ENCODE assay signal across 11 cellular contexts in genomic region chr19:38434549-38435051, GRCh38. TPM values are rescaled to one million over a fixed set of nuclear protein-coding genes. Genes with fewer than 3 reads are reported as not detected.
DNase-seq lines count a peak whose midpoint lies in the region; ATAC-seq, FAIRE-seq and TF ChIP-seq lines count a peak whose summit lies in the region.
"Had no signal": no experiment of that assay in that cellular context is flagged by ENCODE, and none has a peak within 500 bp of the region (broad histone marks: within the 10 kb centered on the region; RNA-seq: fewer than 3 reads in every experiment).

No MANE protein-coding gene starts in this region.

- H3K9ac ChIP-seq in K562 (ENCODE audit: insufficient read depth in 1 of 2, low read depth in 2 of 2, low read length in 2 of 2) (peak overlapping the region; percentile 49 to 87), kidney (ENCODE audit: low read length in 2 of 2) (no peak overlapping the region)

- H3K4me3 ChIP-seq in K562 (peak overlapping the region; percentile 31), kidney (ENCODE audit: low read length in 2 of 2) (no peak overlapping the region)

- H4K20me1 ChIP-seq in K562 (replicated peaks; ENCODE audit: control insufficient read depth, insufficient read depth, low read length) = no peaks in the 10 kb centered on the region

- in situ Hi-C loops in K562 (cut with MboI) (no loop called here), GM13977 (cut with MboI; ENCODE audit: low pct_unique_long_range_greater_than_20kb, low sequenced_read_pairs, unreplicated experiment) (no loop called here)

- H3K27ac ChIP-seq in K562 (ENCODE audit: extremely low read depth, low read depth, low read length) (peak overlapping the region; percentile 61), kidney (ENCODE audit: low read depth in 2 of 2, low read length in 2 of 2) (no peak overlapping the region)

- no peak for ATAC-seq in activated CD4-positive, alpha-beta T cell treated with anti-CD3 and anti-CD28 coated beads for 36 hours
- ATAC-seq in K562 (peak; percentile 73), GM21360 (IDR thresholded peaks at IDR 0.05; ENCODE audit: unreplicated experiment) (no peak)
- no peak for ATAC-seq in stimulated activated effector memory CD8-positive, alpha-beta T cell treated with anti-CD3 and anti-CD28 coated beads, Interleukin-12 subunit alpha, Interleukin-12 subunit beta, amount 100 ng/mL, for 72 hours

- no peak for TF ChIP-seq EP300 in K562 (IDR thresholded peaks at IDR 0.05; ENCODE audit: low read length)

- FAIRE-seq in K562 (lab: Jason Lieb, UNC) (no peak), kidney (lab: Jason Lieb, UNC) (no peak)
- FAIRE-seq: frontal cortex had no signal

- no peaks in the 10 kb centered on the region for H3K36me3 ChIP-seq in K562 (ENCODE audit: control insufficient read depth, insufficient read depth, low read length)
- H3K36me3 ChIP-seq in kidney (ENCODE audit: control insufficient read depth in 1 of 2, insufficient read depth in 2 of 2, low read length in 2 of 2) = no peaks in the 10 kb centered on the region

- H3K9me3 Mint-ChIP-seq in activated CD4-positive, alpha-beta T cell treated with anti-CD3 and anti-CD28 coated beads for 36 hours (ENCODE audit: low read depth) = no peaks in the 10 kb centered on the region
- H3K9me3 Mint-ChIP-seq in activated CD4-positive, alpha-beta T cell treated with anti-CD3 and anti-CD28 coated beads, Interleukin-2, amount 10 ng/mL, durations not matched to agents 7 days and 5 days = no peaks in the 10 kb centered on the region
- H3K9me3 Mint-ChIP-seq in stimulated activated effector memory CD8-positive, alpha-beta T cell treated with anti-CD3 and anti-CD28 coated beads, Interleukin-12 subunit alpha, Interleukin-12 subunit beta, amount 100 ng/mL, for 72 hours = no peaks in the 10 kb centered on the region

- no peak for TF ChIP-seq CTCF in K562 (IDR thresholded peaks at IDR 0.05 in 2 of 3, conservative IDR thresholded peaks at IDR 0.05 in 1 of 3; ENCODE audit: insufficient read depth in 2 of 3, low read depth in 1 of 3, low read length in 3 of 3)
- no peak for TF ChIP-seq CTCF in kidney (IDR thresholded peaks at IDR 0.05; ENCODE audit: borderline replicate concordance, extremely low read depth, insufficient read depth)
- no peak for TF ChIP-seq CTCF in GM13977 (IDR thresholded peaks at IDR 0.05; ENCODE audit: extremely low read depth, insufficient read depth, missing control alignments)

- POLR2A ChIA-PET in activated CD4-positive, alpha-beta T cell treated with anti-CD3 and anti-CD28 coated beads for 36 hours (lab: Charles Lee) = no interaction called here
- POLR2A ChIA-PET in activated CD4-positive, alpha-beta T cell treated with anti-CD3 and anti-CD28 coated beads, Interleukin-2, amount 10 ng/mL, durations not matched to agents 7 days and 5 days (lab: Charles Lee) = interaction anchor here (0.6 kb wide), 1 partner anchor 422 kb away, joined by 4 read pairs; no protein-coding TSS in a partner anchor
- POLR2A ChIA-PET in K562 (lab: Yijun Ruan, JAX) = interaction anchor here (0.5 to 1.3 kb wide), 4 partner anchors 19 to 1413 kb away, joined by 3 to 7 read pairs (median 6); partner anchors contain the start of gene GGN

- TF ChIP-seq RAD21 in K562 (CRISPR knock-in tag; conservative IDR thresholded peaks at IDR 0.05 in 1 of 2, IDR thresholded peaks at IDR 0.05 in 1 of 2) = no peak

- no peak; the same call in 1 of the 2 replicates for TF ChIP-seq POLR2A in K562 (conservative IDR thresholded peaks at IDR 0.05)

- H3K4me1 Mint-ChIP-seq in activated CD4-positive, alpha-beta T cell treated with anti-CD3 and anti-CD28 coated beads for 36 hours = peaks cover 11% of the 10 kb centered on the region
- peaks cover 13% of the 10 kb centered on the region for H3K4me1 Mint-ChIP-seq in activated CD4-positive, alpha-beta T cell treated with anti-CD3 and anti-CD28 coated beads, Interleukin-2, amount 10 ng/mL, durations not matched to agents 7 days and 5 days
- peaks cover 23% of the 10 kb centered on the region for H3K4me1 Mint-ChIP-seq in stimulated activated effector memory CD8-positive, alpha-beta T cell treated with anti-CD3 and anti-CD28 coated beads, Interleukin-12 subunit alpha, Interleukin-12 subunit beta, amount 100 ng/mL, for 72 hours

- BruUV-seq in K562 (replicated peaks; lab: Mats Ljungman, UMichigan) = no TSS peak

- intact Hi-C loops in activated CD4-positive, alpha-beta T cell treated with anti-CD3 and anti-CD28 coated beads for 36 hours (cut with DNase I, micrococcal nuclease) = no loop called here
- intact Hi-C loops in K562 (cut with micrococcal nuclease) = no loop called here
- intact Hi-C loops in kidney (cut with DNase I) = no loop called here

- no peaks in the 10 kb centered on the region for H3K9me3 ChIP-seq in K562 (replicated peaks; ENCODE audit: control insufficient read depth, insufficient read depth, low read depth, low read length)
- no peaks in the 10 kb centered on the region for H3K9me3 ChIP-seq in kidney (ENCODE audit: control insufficient read depth in 1 of 2, low read length in 2 of 2)

- no peak for DNase-seq in activated CD4-positive, alpha-beta T cell treated with anti-CD3 and anti-CD28 coated beads for 36 hours
- DNase-seq in activated CD4-positive, alpha-beta T cell treated with anti-CD3 and anti-CD28 coated beads, Interleukin-2, amount 10 ng/mL, durations not matched to agents 7 days and 5 days = no peak
- peak; percentile 69 to 81 (median 72) for DNase-seq in K562 (ENCODE audit: extremely low read depth in 1 of 4, low spot score in 3 of 4)
- DNase-seq in kidney = peak; percentile 72
- DNase-seq in stimulated activated effector memory CD8-positive, alpha-beta T cell treated with anti-CD3 and anti-CD28 coated beads, Interleukin-12 subunit alpha, Interleukin-12 subunit beta, amount 100 ng/mL, for 72 hours (ENCODE audit: low spot score in 2 of 2) = no peak
- DNase-seq in NCI-H2107 (lab: John Stamatoyannopoulos, UW) = no peak
- no peak for DNase-seq in GM13977 (ENCODE audit: low spot score)
- DNase-seq: activated naive CD4-positive, alpha-beta T cell; Karpas-422 had no signal

- H3K27me3 Mint-ChIP-seq in activated CD4-positive, alpha-beta T cell treated with anti-CD3 and anti-CD28 coated beads for 36 hours = peaks cover 9% of the 10 kb centered on the region
- peaks cover 8% of the 10 kb centered on the region for H3K27me3 Mint-ChIP-seq in activated CD4-positive, alpha-beta T cell treated with anti-CD3 and anti-CD28 coated beads, Interleukin-2, amount 10 ng/mL, durations not matched to agents 7 days and 5 days

- peak overlapping the region; percentile 40 for H3K4me3 Mint-ChIP-seq in activated CD4-positive, alpha-beta T cell treated with anti-CD3 and anti-CD28 coated beads for 36 hours
- H3K4me3 Mint-ChIP-seq in activated CD4-positive, alpha-beta T cell treated with anti-CD3 and anti-CD28 coated beads, Interleukin-2, amount 10 ng/mL, durations not matched to agents 7 days and 5 days = no peak overlapping the region
- peak overlapping the region; percentile 63 for H3K4me3 Mint-ChIP-seq in stimulated activated effector memory CD8-positive, alpha-beta T cell treated with anti-CD3 and anti-CD28 coated beads, Interleukin-12 subunit alpha, Interleukin-12 subunit beta, amount 100 ng/mL, for 72 hours

- no peaks in the 10 kb centered on the region for H3K9me1 ChIP-seq in K562 (ENCODE audit: control insufficient read depth, insufficient read depth, low read length)

- H2AFZ ChIP-seq in K562 (ENCODE audit: low read depth, low read length) = peak overlapping the region; percentile 73

- H3K4me1 ChIP-seq in K562 (replicated peaks in 1 of 2; ENCODE audit: control insufficient read depth in 2 of 2, insufficient read depth in 2 of 2, low read length in 2 of 2) (peaks cover 21 to 24% of the 10 kb centered on the region in 2 experiments), kidney (ENCODE audit: control insufficient read depth in 1 of 2, insufficient read depth in 1 of 2, low read depth in 1 of 2, low read length in 2 of 2) (no peaks in the 10 kb centered on the region)

- no peak overlapping the region for H3K27ac Mint-ChIP-seq in activated CD4-positive, alpha-beta T cell treated with anti-CD3 and anti-CD28 coated beads for 36 hours
- no peak overlapping the region for H3K27ac Mint-ChIP-seq in activated CD4-positive, alpha-beta T cell treated with anti-CD3 and anti-CD28 coated beads, Interleukin-2, amount 10 ng/mL, durations not matched to agents 7 days and 5 days
- peak overlapping the region; percentile 23 for H3K27ac Mint-ChIP-seq in stimulated activated effector memory CD8-positive, alpha-beta T cell treated with anti-CD3 and anti-CD28 coated beads, Interleukin-12 subunit alpha, Interleukin-12 subunit beta, amount 100 ng/mL, for 72 hours

- 0 out of 3 replicates have a peak, but pooled peaks cover 6% of the 10 kb centered on the region for H3K79me2 ChIP-seq in K562 (ENCODE audit: control insufficient read depth, insufficient read depth, low read length)

- peak overlapping the region; percentile 71 for H3K4me2 ChIP-seq in K562 (ENCODE audit: insufficient read depth, low read length)

- H3K27me3 ChIP-seq in K562 (ENCODE audit: control insufficient read depth in 2 of 2, insufficient read depth in 2 of 2, low read length in 2 of 2) = no peaks in the 10 kb centered on the region

- no peaks in the 10 kb centered on the region for H3K36me3 Mint-ChIP-seq in activated CD4-positive, alpha-beta T cell treated with anti-CD3 and anti-CD28 coated beads for 36 hours (ENCODE audit: low read depth)
- H3K36me3 Mint-ChIP-seq in activated CD4-positive, alpha-beta T cell treated with anti-CD3 and anti-CD28 coated beads, Interleukin-2, amount 10 ng/mL, durations not matched to agents 7 days and 5 days (ENCODE audit: low read depth) = no peaks in the 10 kb centered on the region
- H3K36me3 Mint-ChIP-seq in stimulated activated effector memory CD8-positive, alpha-beta T cell treated with anti-CD3 and anti-CD28 coated beads, Interleukin-12 subunit alpha, Interleukin-12 subunit beta, amount 100 ng/mL, for 72 hours = peaks cover 19% of the 10 kb centered on the region

- 4% methylated on average over 9 of the region's 13 CpGs for WGBS in K562 (ENCODE audit: insufficient coverage, low coverage, missing lambda C conversion rate)

- CTCF ChIA-PET in activated CD4-positive, alpha-beta T cell treated with anti-CD3 and anti-CD28 coated beads for 36 hours (lab: Charles Lee) = interaction anchor here (1.3 kb wide), 1 partner anchor 31 kb away, joined by 4 read pairs; the partner anchor contains the start of gene FAM98C
- CTCF ChIA-PET in activated CD4-positive, alpha-beta T cell treated with anti-CD3 and anti-CD28 coated beads, Interleukin-2, amount 10 ng/mL, durations not matched to agents 7 days and 5 days (lab: Charles Lee) = interaction anchor here (1.0 kb wide), 1 partner anchor 32 kb away, joined by 4 read pairs; the partner anchor contains the start of gene FAM98C
- CTCF ChIA-PET in K562 (lab: Yijun Ruan, JAX; ENCODE audit: low intra/inter-chr PET ratio) = no interaction called here

RNA-seq across cellular contexts. Expression of gene RYR1, which starts 1.1 kb away (rescaled TPM):
- 1 to 10 TPM; 2.0 to 3.1 TPM for total RNA-seq in activated CD4-positive, alpha-beta T cell treated with anti-CD3 and anti-CD28 coated beads for 36 hours
- 1 to 10 TPM in 1 of 2 experiments, under 1 TPM in 1; 0.79 to 1.0 TPM for total RNA-seq in activated CD4-positive, alpha-beta T cell treated with anti-CD3 and anti-CD28 coated beads, Interleukin-2, amount 10 ng/mL, durations not matched to agents 7 days and 5 days
- 52.1 and 114 TPM in 2 replicates for total RNA-seq in K562 (2011; cell fraction: chromatin; rRNA removed; ENCODE audit: low replicate concordance)
- 41.3 and 44.4 TPM in 2 replicates for total RNA-seq in K562 (2011; cell fraction: nucleolus; rRNA removed)
- total RNA-seq in K562 (2011; cell fraction: nucleoplasm; rRNA removed) = 47.0 and 64.5 TPM in 2 replicates
- total RNA-seq in K562 (2014; rRNA removed) (4.6 and 5.1 TPM in 2 replicates), K562 (2014; rRNA removed; fragmentation: Illumina TruSeq; extraction: Trizol) (2.3 and 2.9 TPM in 2 replicates), K562 (2015; rRNA removed; fragmentation: Illumina TruSeq; extraction: Trizol) (2.7 and 3.1 TPM in 2 replicates), K562 (2021) (5.3 and 7.4 TPM in 2 replicates), kidney (2.8 TPM)
- polyA plus RNA-seq in K562 (2011; rRNA removed) (3.0 and 3.7 TPM in 2 replicates), K562 (2014; fragmentation: Illumina TruSeq; extraction: Trizol) (6.0 and 7.4 TPM in 2 replicates), K562 (2014; fragmentation: Nextera tagmentation; extraction: Ambion mirVana) (under 1 TPM; 0.11 to 0.58 TPM), K562 (2014; rRNA removed) (5.6 and 6.6 TPM in 2 replicates), kidney (ENCODE audit: insufficient read depth, low read depth, low replicate concordance) (0.69 TPM)
- 3.6 and 4.2 TPM in 2 replicates for polyA plus RNA-seq in K562 (2011; cell fraction: cytosol; rRNA removed)
- 23.2 and 44.6 TPM in 2 replicates for polyA plus RNA-seq in K562 (2011; cell fraction: nucleus; rRNA removed)
- 6.7 and 7.4 TPM in 2 replicates for polyA plus RNA-seq in K562 (2012)
- polyA minus RNA-seq in K562 (2011; rRNA and poly(A)+ RNA removed) = 2.7 and 10.5 TPM in 2 replicates
- 3.2 and 9.9 TPM in 2 replicates for polyA minus RNA-seq in K562 (2011; cell fraction: cytosol; rRNA and poly(A)+ RNA removed)
- 9.3 and 13.7 TPM in 2 replicates for polyA minus RNA-seq in K562 (2011; cell fraction: nucleus; rRNA and poly(A)+ RNA removed)

RNA-seq across cellular contexts. Expression of gene RASGRP4, which starts 8.6 kb away (rescaled TPM):
- total RNA-seq in activated CD4-positive, alpha-beta T cell treated with anti-CD3 and anti-CD28 coated beads for 36 hours = 1 to 10 TPM; 5.6 to 5.9 TPM
- 1 to 10 TPM; 2.6 to 3.8 TPM for total RNA-seq in activated CD4-positive, alpha-beta T cell treated with anti-CD3 and anti-CD28 coated beads, Interleukin-2, amount 10 ng/mL, durations not matched to agents 7 days and 5 days
- 5.4 and 14.4 TPM in 2 replicates for total RNA-seq in K562 (2011; cell fraction: chromatin; rRNA removed; ENCODE audit: low replicate concordance)
- 6.4 and 8.8 TPM in 2 replicates for total RNA-seq in K562 (2011; cell fraction: nucleolus; rRNA removed)
- 5.6 and 10.2 TPM in 2 replicates for total RNA-seq in K562 (2011; cell fraction: nucleoplasm; rRNA removed)
- 2.8 and 3.8 TPM in 2 replicates for total RNA-seq in K562 (2014; rRNA removed)
- total RNA-seq in K562 (2014; rRNA removed; fragmentation: Illumina TruSeq; extraction: Trizol) = 1.1 TPM in 2 replicates
- 3.5 and 3.8 TPM in 2 replicates for total RNA-seq in K562 (2015; rRNA removed; fragmentation: Illumina TruSeq; extraction: Trizol)
- total RNA-seq in K562 (2021) = 3.9 TPM in 2 replicates
- polyA plus RNA-seq in K562 (2011; rRNA removed) = 4.5 and 11.4 TPM in 2 replicates
- polyA plus RNA-seq in K562 (2011; cell fraction: cytosol; rRNA removed) = 11.2 and 13.0 TPM in 2 replicates
- 23.4 and 27.1 TPM in 2 replicates for polyA plus RNA-seq in K562 (2011; cell fraction: nucleus; rRNA removed)
- 5.5 and 22.2 TPM in 2 replicates for polyA plus RNA-seq in K562 (2012)
- polyA plus RNA-seq in K562 (2014; fragmentation: Illumina TruSeq; extraction: Trizol) = 4.4 and 4.8 TPM in 2 replicates
- under 1 TPM; 0.39 to 0.55 TPM for polyA plus RNA-seq in K562 (2014; fragmentation: Nextera tagmentation; extraction: Ambion mirVana)
- 3.4 and 4.6 TPM in 2 replicates for polyA plus RNA-seq in K562 (2014; rRNA removed)
- polyA minus RNA-seq in K562 (2011; rRNA and poly(A)+ RNA removed) = 1.8 and 2.5 TPM in 2 replicates
- 4.3 and 6.2 TPM in 2 replicates for polyA minus RNA-seq in K562 (2011; cell fraction: cytosol; rRNA and poly(A)+ RNA removed)
- 3.0 and 5.6 TPM in 2 replicates for polyA minus RNA-seq in K562 (2011; cell fraction: nucleus; rRNA and poly(A)+ RNA removed)
- 3.6 TPM for total RNA-seq in kidney
- 0.80 TPM for polyA plus RNA-seq in kidney (ENCODE audit: insufficient read depth, low read depth, low replicate concordance)

RNA-seq across cellular contexts. Expression of gene FAM98C, which starts 31.7 kb away (rescaled TPM):
- 10 to 100 TPM; 19.6 to 24.8 TPM for total RNA-seq in activated CD4-positive, alpha-beta T cell treated with anti-CD3 and anti-CD28 coated beads for 36 hours
- total RNA-seq in activated CD4-positive, alpha-beta T cell treated with anti-CD3 and anti-CD28 coated beads, Interleukin-2, amount 10 ng/mL, durations not matched to agents 7 days and 5 days = 10 to 100 TPM; 27.5 to 37.2 TPM
- total RNA-seq in K562 (2011; cell fraction: chromatin; rRNA removed; ENCODE audit: low replicate concordance) = 20.3 and 72.0 TPM in 2 replicates
- 76.2 and 91.1 TPM in 2 replicates for total RNA-seq in K562 (2011; cell fraction: nucleolus; rRNA removed)
- total RNA-seq in K562 (2011; cell fraction: nucleoplasm; rRNA removed) = 41.2 and 45.5 TPM in 2 replicates
- total RNA-seq in K562 (2014; rRNA removed) (28.3 and 31.2 TPM in 2 replicates), K562 (2014; rRNA removed; fragmentation: Illumina TruSeq; extraction: Trizol) (6.8 and 7.2 TPM in 2 replicates), K562 (2015; rRNA removed; fragmentation: Illumina TruSeq; extraction: Trizol) (12.6 and 13.7 TPM in 2 replicates), K562 (2021) (26.0 and 26.7 TPM in 2 replicates), kidney (22.3 TPM)
- polyA plus RNA-seq in K562 (2011; rRNA removed) (16.0 and 22.7 TPM in 2 replicates), K562 (2014; fragmentation: Illumina TruSeq; extraction: Trizol) (9.6 and 13.1 TPM in 2 replicates), K562 (2014; fragmentation: Nextera tagmentation; extraction: Ambion mirVana) (1 to 10 TPM; 1.7 to 4.3 TPM), K562 (2014; rRNA removed) (40.8 and 43.8 TPM in 2 replicates), kidney (ENCODE audit: insufficient read depth, low read depth, low replicate concordance) (25.2 TPM)
- polyA plus RNA-seq in K562 (2011; cell fraction: cytosol; rRNA removed) = 25.2 and 53.5 TPM in 2 replicates
- 72.4 and 115 TPM in 2 replicates for polyA plus RNA-seq in K562 (2011; cell fraction: nucleus; rRNA removed)
- 18.2 and 37.7 TPM in 2 replicates for polyA plus RNA-seq in K562 (2012)
- 3.4 and 5.0 TPM in 2 replicates for polyA minus RNA-seq in K562 (2011; rRNA and poly(A)+ RNA removed)
- 17.2 and 20.5 TPM in 2 replicates for polyA minus RNA-seq in K562 (2011; cell fraction: cytosol; rRNA and poly(A)+ RNA removed)
- 17.5 and 23.6 TPM in 2 replicates for polyA minus RNA-seq in K562 (2011; cell fraction: nucleus; rRNA and poly(A)+ RNA removed)

RNA-seq across cellular contexts. Expression of gene SPRED3, which starts 46.1 kb away (rescaled TPM):
- total RNA-seq in activated CD4-positive, alpha-beta T cell treated with anti-CD3 and anti-CD28 coated beads for 36 hours = 1 to 10 TPM; 3.0 to 4.5 TPM
- total RNA-seq in activated CD4-positive, alpha-beta T cell treated with anti-CD3 and anti-CD28 coated beads, Interleukin-2, amount 10 ng/mL, durations not matched to agents 7 days and 5 days = 1 to 10 TPM; 1.2 to 1.8 TPM
- total RNA-seq in K562 (2011; cell fraction: chromatin; rRNA removed; ENCODE audit: low replicate concordance) = 7.2 and 10.1 TPM in 2 replicates
- total RNA-seq in K562 (2011; cell fraction: nucleolus; rRNA removed) = 3.6 and 6.3 TPM in 2 replicates
- 4.3 and 11.0 TPM in 2 replicates for total RNA-seq in K562 (2011; cell fraction: nucleoplasm; rRNA removed)
- total RNA-seq in K562 (2014; rRNA removed) (0.05 and 0.41 TPM in 2 replicates), K562 (2014; rRNA removed; fragmentation: Illumina TruSeq; extraction: Trizol) (0.32 and 0.36 TPM in 2 replicates), K562 (2015; rRNA removed; fragmentation: Illumina TruSeq; extraction: Trizol) (0.15 and 0.25 TPM in 2 replicates), K562 (2021) (0.81 and 0.95 TPM in 2 replicates), kidney (8.7 TPM)
- polyA plus RNA-seq in K562 (2011; rRNA removed) (0.47 and 0.62 TPM in 2 replicates), K562 (2014; fragmentation: Illumina TruSeq; extraction: Trizol) (0.30 and 0.89 TPM in 2 replicates), K562 (2014; fragmentation: Nextera tagmentation; extraction: Ambion mirVana) (under 1 TPM; 0.21 to 0.25 TPM), K562 (2014; rRNA removed) (0.63 and 1.3 TPM in 2 replicates), kidney (ENCODE audit: insufficient read depth, low read depth, low replicate concordance) (0.17 TPM)
- polyA plus RNA-seq in K562 (2011; cell fraction: cytosol; rRNA removed) = 0.57 and 0.58 TPM in 2 replicates
- polyA plus RNA-seq in K562 (2011; cell fraction: nucleus; rRNA removed) = 3.0 and 4.3 TPM in 2 replicates
- 0.70 and 3.0 TPM in 2 replicates for polyA plus RNA-seq in K562 (2012)
- polyA minus RNA-seq in K562 (2011; rRNA and poly(A)+ RNA removed) = 0.03 and 0.39 TPM in 2 replicates
- not detected in 2 replicates for polyA minus RNA-seq in K562 (2011; cell fraction: cytosol; rRNA and poly(A)+ RNA removed)
- polyA minus RNA-seq in K562 (2011; cell fraction: nucleus; rRNA and poly(A)+ RNA removed) = 0.89 and 1.3 TPM in 2 replicates

RNA-seq across cellular contexts. Expression of gene GGN, which starts 46.8 kb away (rescaled TPM):
- total RNA-seq in activated CD4-positive, alpha-beta T cell treated with anti-CD3 and anti-CD28 coated beads for 36 hours = under 1 TPM; 0.30 to 0.51 TPM
- total RNA-seq in activated CD4-positive, alpha-beta T cell treated with anti-CD3 and anti-CD28 coated beads, Interleukin-2, amount 10 ng/mL, durations not matched to agents 7 days and 5 days = not detected
- 0.12 TPM in 1 of 2 replicates, not detected in the other for total RNA-seq in K562 (2011; cell fraction: chromatin; rRNA removed; ENCODE audit: low replicate concordance)
- total RNA-seq in K562 (2011; cell fraction: nucleolus; rRNA removed) = 0.50 TPM in 1 of 2 replicates, not detected in the other
- 0.15 TPM in 1 of 2 replicates, not detected in the other for total RNA-seq in K562 (2011; cell fraction: nucleoplasm; rRNA removed)
- total RNA-seq in K562 (2014; rRNA removed) (not detected in 2 replicates), K562 (2014; rRNA removed; fragmentation: Illumina TruSeq; extraction: Trizol) (not detected in 2 replicates), K562 (2015; rRNA removed; fragmentation: Illumina TruSeq; extraction: Trizol) (not detected in 2 replicates), K562 (2021) (0.25 and 0.33 TPM in 2 replicates), kidney (1.6 TPM)
- polyA plus RNA-seq in K562 (2011; rRNA removed) (0.12 TPM in 1 of 2 replicates, not detected in the other), K562 (2014; fragmentation: Illumina TruSeq; extraction: Trizol) (not detected in 2 replicates), K562 (2014; fragmentation: Nextera tagmentation; extraction: Ambion mirVana) (not detected), K562 (2014; rRNA removed) (0.15 and 0.16 TPM in 2 replicates), kidney (ENCODE audit: insufficient read depth, low read depth, low replicate concordance) (0.92 TPM)
- 0.03 and 0.04 TPM in 2 replicates for polyA plus RNA-seq in K562 (2011; cell fraction: cytosol; rRNA removed)
- 0.46 and 0.63 TPM in 2 replicates for polyA plus RNA-seq in K562 (2011; cell fraction: nucleus; rRNA removed)
- 0.52 and 0.94 TPM in 2 replicates for polyA plus RNA-seq in K562 (2012)
- not detected in 2 replicates for polyA minus RNA-seq in K562 (2011; rRNA and poly(A)+ RNA removed)
- polyA minus RNA-seq in K562 (2011; cell fraction: cytosol; rRNA and poly(A)+ RNA removed) = not detected in 2 replicates
- polyA minus RNA-seq in K562 (2011; cell fraction: nucleus; rRNA and poly(A)+ RNA removed) = 0.54 TPM in 1 of 2 replicates, not detected in the other

Comparison
In these comparisons a context has a peak if more than half of its experiments do, and no peak if none do; other contexts are left out.
1. DNase-seq: peak in K562 (4 of 4) and kidney (single experiment); none in activated CD4-positive, alpha-beta T cell treated with anti-CD3 and anti-CD28 coated beads for 36 hours (single experiment), activated CD4-positive, alpha-beta T cell treated with anti-CD3 and anti-CD28 coated beads, Interleukin-2, amount 10 ng/mL, durations not matched to agents 7 days and 5 days (single experiment), stimulated activated effector memory CD8-positive, alpha-beta T cell treated with anti-CD3 and anti-CD28 coated beads, Interleukin-12 subunit alpha, Interleukin-12 subunit beta, amount 100 ng/mL, for 72 hours (0 of 2), NCI-H2107 (single experiment) and GM13977 (single experiment).
2. H3K9ac ChIP-seq: peak in K562 (2 of 2); none in kidney (0 of 2).